16 cellular contexts compared by ENCODE assay signal in genomic region chr2:136104977-136105376, GRCh38. TPM values are rescaled to one million over a fixed set of nuclear protein-coding genes. Genes with fewer than 3 reads are reported as not detected.
DNase-seq lines count a peak whose midpoint lies in the region; ATAC-seq and TF ChIP-seq lines count a peak whose summit lies in the region.
"Had no signal": no experiment of that assay in that cellular context is flagged by ENCODE, and none has a peak within 500 bp of the region (broad histone marks: within the 10 kb centered on the region; RNA-seq: fewer than 3 reads in every experiment).

No MANE protein-coding gene starts in this region.

- no peak overlapping the region for H3K27ac ChIP-seq in mammary epithelial cell (ENCODE audit: insufficient read depth, low read depth, low read length)
- no peak overlapping the region for H3K27ac ChIP-seq in upper lobe of right lung
- H3K27ac ChIP-seq: A549, C4-2B, GM23248, HL-60, Peyer's patch had no signal

- H3K4me3 ChIP-seq in mammary epithelial cell (replicated peaks in 1 of 3; ENCODE audit: insufficient read depth in 1 of 3, low read depth in 2 of 3, low read length in 3 of 3) (no peak overlapping the region), upper lobe of right lung (no peak overlapping the region)
- H3K4me3 ChIP-seq: A549, GM23248, Peyer's patch had no signal

- H3K36me3 ChIP-seq in mammary epithelial cell (ENCODE audit: insufficient read depth, low read length) (no peaks in the 10 kb centered on the region), upper lobe of right lung (no peaks in the 10 kb centered on the region)
- H3K36me3 ChIP-seq: Peyer's patch had no signal

- CTCF ChIA-PET in MCF 10A (lab: Yijun Ruan, JAX), result no interaction called here
- CTCF ChIA-PET in mammary epithelial cell (lab: Charles Lee; ENCODE audit: low non-redundant PET), result no interaction called here

- H3K4me2 ChIP-seq in mammary epithelial cell (ENCODE audit: insufficient read depth, low read depth, low read length), result no peak overlapping the region
- H3K4me2 ChIP-seq: A549 had no signal

- no peaks in the 10 kb centered on the region for H3K79me2 ChIP-seq in mammary epithelial cell (ENCODE audit: insufficient read depth, low read length)

- no peaks in the 10 kb centered on the region for H4K20me1 ChIP-seq in mammary epithelial cell (ENCODE audit: insufficient read depth, low read length)

- H3K27me3 ChIP-seq in mammary epithelial cell (ENCODE audit: insufficient read depth, low read length) (no peaks in the 10 kb centered on the region), upper lobe of right lung (no peaks in the 10 kb centered on the region)
- H3K27me3 ChIP-seq: Peyer's patch had no signal

- H3K36me3 Mint-ChIP-seq in MCF 10A (ENCODE audit: insufficient read depth, unreplicated experiment), result no peaks in the 10 kb centered on the region
- no peaks in the 10 kb centered on the region for H3K36me3 Mint-ChIP-seq in activated T-helper 17 cell treated with anti-CD3 and anti-CD28 coated beads, Interleukin-2, amount 50 U/mL, for 72 hours (ENCODE audit: low read depth)

- H3K27me3 Mint-ChIP-seq in MCF 10A (ENCODE audit: insufficient read depth, unreplicated experiment), result no peaks in the 10 kb centered on the region
- H3K27me3 Mint-ChIP-seq in activated T-helper 17 cell treated with anti-CD3 and anti-CD28 coated beads, Interleukin-2, amount 50 U/mL, for 72 hours, result no peaks in the 10 kb centered on the region

- H2AFZ ChIP-seq in mammary epithelial cell (ENCODE audit: low read depth, low read length), result no peak overlapping the region
- H2AFZ ChIP-seq: GM23248 had no signal

- H3K9ac ChIP-seq in mammary epithelial cell (ENCODE audit: insufficient read depth, low read length), result no peak overlapping the region
- H3K9ac ChIP-seq: GM23248 had no signal

- no peak overlapping the region for H3K4me3 Mint-ChIP-seq in MCF 10A (ENCODE audit: unreplicated experiment)
- no peak overlapping the region for H3K4me3 Mint-ChIP-seq in activated T-helper 17 cell treated with anti-CD3 and anti-CD28 coated beads, Interleukin-2, amount 50 U/mL, for 72 hours

- no peaks in the 10 kb centered on the region for H3K4me1 Mint-ChIP-seq in MCF 10A (ENCODE audit: insufficient read depth, unreplicated experiment)
- peaks cover 17% of the 10 kb centered on the region for H3K4me1 Mint-ChIP-seq in activated T-helper 17 cell treated with anti-CD3 and anti-CD28 coated beads, Interleukin-2, amount 50 U/mL, for 72 hours

- no peak for TF ChIP-seq CTCF in MCF 10A (IDR thresholded peaks at IDR 0.05; ENCODE audit: unreplicated experiment)
- TF ChIP-seq CTCF in mammary epithelial cell (conservative IDR thresholded peaks at IDR 0.05 in 1 of 2, IDR thresholded peaks at IDR 0.05 in 1 of 2; ENCODE audit: extremely low read depth in 1 of 2, insufficient read depth in 1 of 2, low read depth in 1 of 2, low read length in 2 of 2), result no peak
- TF ChIP-seq CTCF in upper lobe of right lung (IDR thresholded peaks at IDR 0.05), result no peak

- intact Hi-C loops in MCF 10A (cut with micrococcal nuclease), result no loop called here
- intact Hi-C loops in mammary epithelial cell (cut with micrococcal nuclease), result no loop called here
- intact Hi-C loops in upper lobe of right lung (cut with DNase I), result no loop called here

- DNase-seq in MCF 10A (ENCODE audit: unreplicated experiment), result peak; percentile 16
- DNase-seq in mammary epithelial cell, result no peak
- DNase-seq in NCI-H2029 treated with DMSO at 0.1 percent for 48 hours (lab: John Stamatoyannopoulos, UW), result peak; percentile 24
- peak; percentile 56 to 63 for DNase-seq in SHP77 (lab: John Stamatoyannopoulos, UW)
- DNase-seq in upper lobe of right lung, result no peak
- no peak for DNase-seq in dermis blood vessel endothelial cell
- DNase-seq in inferior parietal cortex (ENCODE audit: extremely low spot score), result no peak
- DNase-seq: GM23248, KG1, NCI-H2171 treated with DMSO at 0.1 percent for 48 hours, NCI-H524, Peyer's patch had no signal

- BruUV-seq in MCF 10A (replicated peaks; lab: Mats Ljungman, UMichigan), result no TSS peak
- BruUV-seq in mammary epithelial cell (replicated peaks; lab: Mats Ljungman, UMichigan), result no TSS peak

- H3K27ac Mint-ChIP-seq in MCF 10A (ENCODE audit: low read depth, unreplicated experiment), result no peak overlapping the region
- no peak overlapping the region for H3K27ac Mint-ChIP-seq in activated T-helper 17 cell treated with anti-CD3 and anti-CD28 coated beads, Interleukin-2, amount 50 U/mL, for 72 hours

- H3K9me3 Mint-ChIP-seq in MCF 10A (ENCODE audit: unreplicated experiment), result no peaks in the 10 kb centered on the region
- peaks cover 5% of the 10 kb centered on the region for H3K9me3 Mint-ChIP-seq in activated T-helper 17 cell treated with anti-CD3 and anti-CD28 coated beads, Interleukin-2, amount 50 U/mL, for 72 hours

- H3K9me3 ChIP-seq in mammary epithelial cell (replicated peaks; ENCODE audit: insufficient read depth, low read length) (no peaks in the 10 kb centered on the region), upper lobe of right lung (no peaks in the 10 kb centered on the region)
- H3K9me3 ChIP-seq: A549, Peyer's patch had no signal

- POLR2A ChIA-PET in MCF 10A (lab: Yijun Ruan, JAX), result no interaction called here

- dilution Hi-C loops in mammary epithelial cell (cut with HindIII; ENCODE audit: low sequenced_read_pairs), result no loop called here

- peak; percentile 79 for ATAC-seq in upper lobe of right lung
- no peak for ATAC-seq in activated T-helper 17 cell treated with anti-CD3 and anti-CD28 coated beads, Interleukin-2, amount 50 U/mL, for 72 hours (replicated peaks)
- ATAC-seq: A549 had no signal

- 78% methylated on average over 3 of the region's 3 CpGs for WGBS in mammary epithelial cell (ENCODE audit: low coverage, missing lambda C conversion rate)

- H3K4me1 ChIP-seq in mammary epithelial cell (ENCODE audit: insufficient read depth, low read length), result no peaks in the 10 kb centered on the region
- no peaks in the 10 kb centered on the region for H3K4me1 ChIP-seq in upper lobe of right lung
- H3K4me1 ChIP-seq: A549, Peyer's patch had no signal

- in situ Hi-C loops in mammary epithelial cell (cut with MboI; ENCODE audit: low sequenced_read_pairs in 2 of 2), result no loop called here

RNA-seq across cellular contexts. Expression of gene CXCR4, which starts 13.0 kb away (rescaled TPM):
- total RNA-seq in MCF 10A (2022), result 0.54 and 1.1 TPM in 2 replicates
- not detected for total RNA-seq in mammary epithelial cell
- polyA plus RNA-seq in mammary epithelial cell, result 0.03 TPM
- polyA minus RNA-seq in mammary epithelial cell, result not detected
- 45.2 TPM for total RNA-seq in upper lobe of right lung
- 57.4 and 188 TPM in 2 replicates for total RNA-seq in dermis blood vessel endothelial cell
- 100 to 1,000 TPM; 330 to 360 TPM for total RNA-seq in activated T-helper 17 cell treated with anti-CD3 and anti-CD28 coated beads, Interleukin-2, amount 50 U/mL, for 72 hours
- total RNA-seq: GM23248 had no signal

Comparison
In these comparisons a context has a peak if more than half of its experiments do, and no peak if none do; other contexts are left out.
1. DNase-seq: peak in MCF 10A (single experiment), NCI-H2029 treated with DMSO at 0.1 percent for 48 hours (single experiment) and SHP77 (2 of 2); none in mammary epithelial cell (single experiment), upper lobe of right lung (single experiment), dermis blood vessel endothelial cell (single experiment) and inferior parietal cortex (single experiment).
2. RNA of gene CXCR4, which starts 13.0 kb away (total RNA-seq): 330 to 360 TPM in activated T-helper 17 cell treated with anti-CD3 and anti-CD28 coated beads, Interleukin-2, amount 50 U/mL, for 72 hours, 57.4 to 188 TPM in dermis blood vessel endothelial cell and 45.2 TPM in upper lobe of right lung (single experiment); 0.54 to 1.1 TPM in MCF 10A and not detected in mammary epithelial cell; every median in the first group is over 10 times any median in the second.